1 cellular context compared by ENCODE assay signal in genomic region chr6:130933712-130934200, GRCh38.
TF ChIP-seq lines count a peak whose summit lies in the region.

No MANE protein-coding gene starts in this region.

TF ChIP-seq in HepG2, 621 proteins besides CTCF, POLR2A, EP300 and RAD21 (continued from another document and continues in another):
- no peak for TF ChIP-seq THAP9 (CRISPR knock-in tag; IDR thresholded peaks at IDR 0.05; ENCODE audit: borderline replicate concordance)
- TF ChIP-seq ZNF644 (CRISPR knock-in tag; IDR thresholded peaks at IDR 0.05; ENCODE audit: low read depth): peak; percentile 87
- TF ChIP-seq ZNF761 (CRISPR knock-in tag; conservative IDR thresholded peaks at IDR 0.05): peak; percentile 65; the same call in 1 of the 2 replicates
- peak; percentile 87 for TF ChIP-seq ZSCAN9 (CRISPR knock-in tag; IDR thresholded peaks at IDR 0.05; ENCODE audit: borderline replicate concordance)
- TF ChIP-seq ZIK1 (CRISPR knock-in tag; IDR thresholded peaks at IDR 0.05; ENCODE audit: borderline replicate concordance, low read depth): no peak
- TF ChIP-seq ZNF737 (CRISPR knock-in tag; IDR thresholded peaks at IDR 0.05; ENCODE audit: borderline replicate concordance): no peak
- no peak for TF ChIP-seq CERS6 (CRISPR knock-in tag; IDR thresholded peaks at IDR 0.05)
- TF ChIP-seq NR3C1 (CRISPR knock-in tag; IDR thresholded peaks at IDR 0.05): no peak
- peak; percentile 46; the same call in 1 of the 2 replicates for TF ChIP-seq POGK (CRISPR knock-in tag; conservative IDR thresholded peaks at IDR 0.05)
- no peak; a peak in 1 of 4 replicates for TF ChIP-seq KLF16 (CRISPR knock-in tag; IDR thresholded peaks at IDR 0.05)
- peak; percentile 89 for TF ChIP-seq HOXA3 (CRISPR knock-in tag; IDR thresholded peaks at IDR 0.05)
- TF ChIP-seq ZNF740 (CRISPR knock-in tag; IDR thresholded peaks at IDR 0.05): peak; percentile 63; the same call in 1 of the 2 replicates
- peak in 1 of 2 experiments; percentile 75; a peak in 1 of 4 replicates for TF ChIP-seq REST (IDR thresholded peaks at IDR 0.05; ENCODE audit: borderline replicate concordance in 1 of 2, low read depth in 1 of 2, low read length in 2 of 2)
- TF ChIP-seq HDAC1 (CRISPR knock-in tag; IDR thresholded peaks at IDR 0.05): peak; percentile 92
- TF ChIP-seq NR2C2 (CRISPR knock-in tag; IDR thresholded peaks at IDR 0.05; ENCODE audit: borderline replicate concordance): peak; percentile 41; the same call in 1 of the 2 replicates
- peak; percentile 84; the same call in 1 of the 2 replicates for TF ChIP-seq PITX1 (CRISPR knock-in tag; IDR thresholded peaks at IDR 0.05)
- TF ChIP-seq ZNF691 (CRISPR knock-in tag; IDR thresholded peaks at IDR 0.05; ENCODE audit: borderline replicate concordance, low read depth): peak; percentile 38; the same call in 1 of the 2 replicates
- TF ChIP-seq ZNF501 (CRISPR knock-in tag; IDR thresholded peaks at IDR 0.05): peak; percentile 82
- peak; percentile 94 for TF ChIP-seq ZFP1 (CRISPR knock-in tag; IDR thresholded peaks at IDR 0.05)
- TF ChIP-seq EHMT2 (IDR thresholded peaks at IDR 0.05; ENCODE audit: borderline replicate concordance, low read depth, low read length): peak; percentile 74; the same call in 1 of the 2 replicates
- TF ChIP-seq ZMYM3 (CRISPR knock-in tag; IDR thresholded peaks at IDR 0.05): peak; percentile 70; the same call in 1 of the 2 replicates
- TF ChIP-seq SRSF4 (IDR thresholded peaks at IDR 0.05; ENCODE audit: low read depth, low read length, poor library complexity, severe bottlenecking): no peak
- TF ChIP-seq ARNT2 (CRISPR knock-in tag; IDR thresholded peaks at IDR 0.05; ENCODE audit: low read depth): peak; percentile 67; the same call in 1 of the 2 replicates
- peak; percentile 69; the same call in 1 of the 2 replicates for TF ChIP-seq MXD3 (CRISPR knock-in tag; IDR thresholded peaks at IDR 0.05)
- no peak for TF ChIP-seq AGO2 (optimal IDR thresholded peaks at IDR 0.05; ENCODE audit: low read depth, low read length)
- TF ChIP-seq GATA4 (IDR thresholded peaks at IDR 0.05; ENCODE audit: borderline replicate concordance, low read depth): peak; percentile 87; the same call in 1 of the 2 replicates
- peak; percentile 33 for TF ChIP-seq PRPF4 (IDR thresholded peaks at IDR 0.05; ENCODE audit: low read depth, low read length, poor library complexity, severe bottlenecking)
- TF ChIP-seq MYNN (CRISPR knock-in tag; IDR thresholded peaks at IDR 0.05; ENCODE audit: low read depth): peak; percentile 61; the same call in 1 of the 2 replicates
- peak; percentile 94 for TF ChIP-seq ZNF614 (CRISPR knock-in tag; IDR thresholded peaks at IDR 0.05; ENCODE audit: borderline replicate concordance)
- peak; percentile 52 for TF ChIP-seq KDM2A (CRISPR knock-in tag; IDR thresholded peaks at IDR 0.05; ENCODE audit: borderline replicate concordance, low read depth)
- TF ChIP-seq MED1 (CRISPR knock-in tag; IDR thresholded peaks at IDR 0.05): peak; percentile 89; the same call in 1 of the 2 replicates
- TF ChIP-seq ZNF552 (CRISPR knock-in tag; IDR thresholded peaks at IDR 0.05; ENCODE audit: borderline replicate concordance): no peak
- no peak for TF ChIP-seq KDM5B (CRISPR knock-in tag; IDR thresholded peaks at IDR 0.05; ENCODE audit: borderline replicate concordance)
- TF ChIP-seq ZBTB44 (CRISPR knock-in tag; IDR thresholded peaks at IDR 0.05): peak; percentile 67; the same call in 1 of the 2 replicates
- TF ChIP-seq JDP2 (CRISPR knock-in tag; IDR thresholded peaks at IDR 0.05; ENCODE audit: borderline replicate concordance): peak; percentile 31; the same call in 1 of the 2 replicates
- TF ChIP-seq FOXJ3 (CRISPR knock-in tag; IDR thresholded peaks at IDR 0.05; ENCODE audit: borderline replicate concordance): peak; percentile 95
- TF ChIP-seq ZNF597 (CRISPR knock-in tag; IDR thresholded peaks at IDR 0.05): no peak
- no peak for TF ChIP-seq ZNF550 (CRISPR knock-in tag; IDR thresholded peaks at IDR 0.05; ENCODE audit: borderline replicate concordance)
- TF ChIP-seq SALL1 (CRISPR knock-in tag; IDR thresholded peaks at IDR 0.05): peak; percentile 100
- peak; percentile 93 for TF ChIP-seq POGZ (CRISPR knock-in tag; IDR thresholded peaks at IDR 0.05)
- no peak for TF ChIP-seq ZNF253 (CRISPR knock-in tag; IDR thresholded peaks at IDR 0.05; ENCODE audit: borderline replicate concordance)
- TF ChIP-seq HOXA5 (CRISPR knock-in tag; IDR thresholded peaks at IDR 0.05): peak; percentile 74; the same call in 1 of the 2 replicates
- TF ChIP-seq ZNF512B (CRISPR knock-in tag; IDR thresholded peaks at IDR 0.05; ENCODE audit: borderline replicate concordance): peak; percentile 96; the same call in 1 of the 2 replicates
- no peak; the same call in 1 of the 2 replicates for TF ChIP-seq ZNF598 (CRISPR knock-in tag; IDR thresholded peaks at IDR 0.05; ENCODE audit: borderline replicate concordance)
- TF ChIP-seq TBL1XR1 (IDR thresholded peaks at IDR 0.05; ENCODE audit: borderline replicate concordance, low read length, partially characterized antibody): peak; percentile 53
- peak; percentile 59; the same call in 1 of the 2 replicates for TF ChIP-seq ZNF652 (CRISPR knock-in tag; IDR thresholded peaks at IDR 0.05; ENCODE audit: borderline replicate concordance, low read depth)
- peak; percentile 31; the same call in 1 of the 2 replicates for TF ChIP-seq RFX3 (CRISPR knock-in tag; IDR thresholded peaks at IDR 0.05)
- TF ChIP-seq SMC3 (IDR thresholded peaks at IDR 0.05; ENCODE audit: low read length): peak; percentile 17; the same call in 1 of the 2 replicates
